ENCODE assay signal across 15 cellular contexts in genomic region chr2:58871469-58872142, GRCh38.
A peak's percentile ranks its signal among the peaks of the same experiment; 100 is the strongest.
DNase-seq lines count a peak whose midpoint lies in the region; ATAC-seq, FAIRE-seq and TF ChIP-seq lines count a peak whose summit lies in the region.
"Had no signal": no experiment of that assay in that cellular context is flagged by ENCODE, and none has a peak within 500 bp of the region (broad histone marks: within the 10 kb centered on the region; RNA-seq: fewer than 3 reads in every experiment).

No MANE protein-coding gene starts in this region.

- H3K27me3 Mint-ChIP-seq in activated CD8-positive, alpha-beta T cell treated with anti-CD3 and anti-CD28 coated beads for 36 hours = peaks cover 3% of the 10 kb centered on the region
- peaks cover 4% of the 10 kb centered on the region for H3K27me3 Mint-ChIP-seq in activated CD8-positive, alpha-beta T cell treated with anti-CD3 and anti-CD28 coated beads, Interleukin-2, amount 10 ng/mL, durations not matched to agents 7 days and 5 days (ENCODE audit: low read depth)
- no peaks in the 10 kb centered on the region for H3K27me3 Mint-ChIP-seq in type B pancreatic cell
- H3K27me3 Mint-ChIP-seq: central memory CD8-positive, alpha-beta T cell had no signal

- peak; percentile 25 for TF ChIP-seq CTCF in activated CD8-positive, alpha-beta T cell treated with anti-CD3 and anti-CD28 coated beads for 36 hours (IDR thresholded peaks at IDR 0.05)
- TF ChIP-seq CTCF in VCaP (conservative IDR thresholded peaks at IDR 0.05) (peak; percentile 30; the same call in 1 of the 2 replicates), type B pancreatic cell (conservative IDR thresholded peaks at IDR 0.05) (peak; percentile 54)

- CTCF ChIA-PET in activated CD8-positive, alpha-beta T cell treated with anti-CD3 and anti-CD28 coated beads for 36 hours (lab: Charles Lee) = interaction anchor here (2.6 kb wide), 1 partner anchor 12 kb away, joined by 7 read pairs; no protein-coding TSS in a partner anchor
- CTCF ChIA-PET in activated CD8-positive, alpha-beta T cell treated with anti-CD3 and anti-CD28 coated beads, Interleukin-2, amount 10 ng/mL, durations not matched to agents 7 days and 5 days (lab: Charles Lee) = no interaction called here

- H3K4me3 Mint-ChIP-seq in activated CD8-positive, alpha-beta T cell treated with anti-CD3 and anti-CD28 coated beads for 36 hours = no peak overlapping the region
- H3K4me3 Mint-ChIP-seq in activated CD8-positive, alpha-beta T cell treated with anti-CD3 and anti-CD28 coated beads, Interleukin-2, amount 10 ng/mL, durations not matched to agents 7 days and 5 days = no peak overlapping the region
- no peak overlapping the region for H3K4me3 Mint-ChIP-seq in type B pancreatic cell
- H3K4me3 Mint-ChIP-seq: activated T-cell treated with anti-CD3 and anti-CD28 coated beads, Interleukin-2, amount 50 U/mL, for 72 hours; central memory CD8-positive, alpha-beta T cell had no signal

- no peak for DNase-seq in activated CD8-positive, alpha-beta T cell treated with anti-CD3 and anti-CD28 coated beads for 36 hours
- no peak for DNase-seq in activated CD8-positive, alpha-beta T cell treated with anti-CD3 and anti-CD28 coated beads, Interleukin-2, amount 10 ng/mL, durations not matched to agents 7 days and 5 days
- DNase-seq in type B pancreatic cell (ENCODE audit: extremely low spot score, unreplicated experiment) (no peak), H54 (ENCODE audit: insufficient read length, low spot score) (no peak)
- DNase-seq: AML-193, gastrocnemius medialis, IMR-90 had no signal

- H3K4me1 Mint-ChIP-seq in activated CD8-positive, alpha-beta T cell treated with anti-CD3 and anti-CD28 coated beads for 36 hours (ENCODE audit: low read depth) = no peaks in the 10 kb centered on the region
- H3K4me1 Mint-ChIP-seq in activated CD8-positive, alpha-beta T cell treated with anti-CD3 and anti-CD28 coated beads, Interleukin-2, amount 10 ng/mL, durations not matched to agents 7 days and 5 days (ENCODE audit: low read depth) = no peaks in the 10 kb centered on the region
- H3K4me1 Mint-ChIP-seq in type B pancreatic cell (ENCODE audit: unreplicated experiment) = no peaks in the 10 kb centered on the region
- H3K4me1 Mint-ChIP-seq: central memory CD8-positive, alpha-beta T cell had no signal

- no peak for FAIRE-seq in H54 (lab: Jason Lieb, UNC)

- no peaks in the 10 kb centered on the region for H3K36me3 Mint-ChIP-seq in activated CD8-positive, alpha-beta T cell treated with anti-CD3 and anti-CD28 coated beads for 36 hours (ENCODE audit: low read depth)
- H3K36me3 Mint-ChIP-seq in activated CD8-positive, alpha-beta T cell treated with anti-CD3 and anti-CD28 coated beads, Interleukin-2, amount 10 ng/mL, durations not matched to agents 7 days and 5 days (ENCODE audit: low read depth) = no peaks in the 10 kb centered on the region
- H3K36me3 Mint-ChIP-seq in type B pancreatic cell = no peaks in the 10 kb centered on the region

- H3K9me3 Mint-ChIP-seq in activated CD8-positive, alpha-beta T cell treated with anti-CD3 and anti-CD28 coated beads for 36 hours = no peaks in the 10 kb centered on the region
- no peaks in the 10 kb centered on the region for H3K9me3 Mint-ChIP-seq in activated CD8-positive, alpha-beta T cell treated with anti-CD3 and anti-CD28 coated beads, Interleukin-2, amount 10 ng/mL, durations not matched to agents 7 days and 5 days (ENCODE audit: insufficient read depth)
- H3K9me3 Mint-ChIP-seq in type B pancreatic cell = no peaks in the 10 kb centered on the region
- H3K9me3 Mint-ChIP-seq: central memory CD8-positive, alpha-beta T cell had no signal

- intact Hi-C loops in activated CD8-positive, alpha-beta T cell treated with anti-CD3 and anti-CD28 coated beads for 36 hours (cut with micrococcal nuclease) = no loop called here

- TF ChIP-seq POLR2A in H54 (IDR thresholded peaks at IDR 0.05; ENCODE audit: low read depth, low read length) = no peak

- no peak for ATAC-seq in activated CD8-positive, alpha-beta T cell treated with anti-CD3 and anti-CD28 coated beads for 36 hours
- ATAC-seq in activated CD8-positive, alpha-beta T cell treated with anti-CD3 and anti-CD28 coated beads, Interleukin-2, amount 10 ng/mL, durations not matched to agents 7 days and 5 days = no peak
- ATAC-seq in HG02642 (IDR thresholded peaks at IDR 0.05; ENCODE audit: poor library complexity, unreplicated experiment) = peak; percentile 47
- no peak for ATAC-seq in HG03039 (IDR thresholded peaks at IDR 0.05; ENCODE audit: unreplicated experiment)
- no peak for ATAC-seq in HG02840 (IDR thresholded peaks at IDR 0.05; ENCODE audit: low FRiP score, unreplicated experiment)
- ATAC-seq: activated T-cell treated with anti-CD3 and anti-CD28 coated beads, Interleukin-2, amount 50 U/mL, for 72 hours; gastrocnemius medialis had no signal

- H3K27ac ChIP-seq in VCaP = no peak overlapping the region
- H3K27ac ChIP-seq: gastrocnemius medialis, right atrium auricular region, vagina had no signal

- no peak overlapping the region for H3K27ac Mint-ChIP-seq in activated CD8-positive, alpha-beta T cell treated with anti-CD3 and anti-CD28 coated beads for 36 hours
- no peak overlapping the region for H3K27ac Mint-ChIP-seq in activated CD8-positive, alpha-beta T cell treated with anti-CD3 and anti-CD28 coated beads, Interleukin-2, amount 10 ng/mL, durations not matched to agents 7 days and 5 days
- no peak overlapping the region for H3K27ac Mint-ChIP-seq in type B pancreatic cell
- H3K27ac Mint-ChIP-seq: activated T-cell treated with anti-CD3 and anti-CD28 coated beads, Interleukin-2, amount 50 U/mL, for 72 hours had no signal

- POLR2A ChIA-PET in activated CD8-positive, alpha-beta T cell treated with anti-CD3 and anti-CD28 coated beads for 36 hours (lab: Charles Lee) = no interaction called here
- POLR2A ChIA-PET in activated CD8-positive, alpha-beta T cell treated with anti-CD3 and anti-CD28 coated beads, Interleukin-2, amount 10 ng/mL, durations not matched to agents 7 days and 5 days (lab: Charles Lee) = no interaction called here
